9 cellular contexts compared by ENCODE assay signal in the genomic region with DNA sequence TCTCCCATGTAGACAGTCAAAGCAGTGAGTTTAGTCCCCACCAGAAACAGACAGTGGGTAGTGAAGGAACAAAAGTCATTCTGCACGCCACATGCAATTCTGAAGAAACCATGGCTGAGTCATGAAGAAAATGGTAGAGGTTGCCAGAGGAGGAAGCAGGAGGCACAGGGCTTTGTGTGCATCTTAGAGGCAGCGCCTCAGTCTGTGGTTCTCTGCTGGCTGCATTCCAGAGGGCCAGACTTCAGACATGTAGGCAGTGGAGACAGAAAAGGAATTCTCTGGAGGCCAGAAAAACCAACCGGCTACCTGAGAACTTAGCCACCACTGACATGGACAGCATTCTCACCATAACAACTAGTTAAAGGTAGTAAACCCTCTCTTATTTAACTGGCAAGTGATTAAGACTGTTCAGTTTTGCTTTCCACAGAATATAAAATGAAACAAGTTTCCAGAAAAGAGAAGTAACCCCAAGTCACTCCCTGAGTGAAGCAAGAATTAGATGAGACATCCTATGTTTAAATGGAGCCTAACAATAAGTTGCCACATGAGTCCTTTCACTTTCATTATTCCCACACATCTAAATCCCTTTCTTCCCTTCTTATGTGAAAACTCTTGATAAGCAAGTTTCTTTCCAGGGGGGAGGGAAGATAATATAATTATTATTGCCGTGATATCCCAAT.
A peak's percentile ranks its signal among the peaks of the same experiment; 100 is the strongest.
DNase-seq lines count a peak whose midpoint lies in the region; ATAC-seq and TF ChIP-seq lines count a peak whose summit lies in the region.
"Had no signal": no experiment of that assay in that cellular context is flagged by ENCODE, and none has a peak within 500 bp of the region (broad histone marks: within the 10 kb centered on the region; RNA-seq: fewer than 3 reads in every experiment).

No MANE protein-coding gene starts in this region.

- intact Hi-C loops in vagina (cut with DNase I), result no loop called here

- ATAC-seq in HG02852 (IDR thresholded peaks at IDR 0.05; ENCODE audit: unreplicated experiment), result no peak

- TF ChIP-seq POLR2A in vagina (IDR thresholded peaks at IDR 0.05), result no peak

- TF ChIP-seq CTCF in fibroblast of the aortic adventitia (IDR thresholded peaks at IDR 0.05; ENCODE audit: insufficient read depth, low read length) (no peak), vagina (IDR thresholded peaks at IDR 0.05) (no peak), GM10266 (IDR thresholded peaks at IDR 0.05; ENCODE audit: control insufficient read depth, insufficient read depth, low read depth, missing control alignments) (no peak)

- H3K27ac ChIP-seq in effector memory CD4-positive, alpha-beta T cell (ENCODE audit: insufficient read depth, low read length, poor library complexity, severe bottlenecking), result no peak overlapping the region
- H3K27ac ChIP-seq in vagina, result no peak overlapping the region

- peak; percentile 90 for DNase-seq in H4 (ENCODE audit: low spot score)
- peak; percentile 59 for DNase-seq in SIG-M5 (lab: John Stamatoyannopoulos, UW)
- DNase-seq in fibroblast of the aortic adventitia (ENCODE audit: low read depth), result peak; percentile 87
- DNase-seq in putamen (ENCODE audit: low spot score), result peak; percentile 22
- DNase-seq in effector memory CD4-positive, alpha-beta T cell, result no peak
- DNase-seq in vagina (ENCODE audit: extremely low spot score in 2 of 2), result no peak
- no peak for DNase-seq in GM10266 (ENCODE audit: extremely low spot score)
- DNase-seq: Karpas-422 had no signal

- no peaks in the 10 kb centered on the region for H3K4me1 ChIP-seq in effector memory CD4-positive, alpha-beta T cell (ENCODE audit: control insufficient read depth, insufficient read depth, low read length, poor library complexity, severe bottlenecking)
- no peaks in the 10 kb centered on the region for H3K4me1 ChIP-seq in vagina

- no peak overlapping the region for H3K4me3 ChIP-seq in fibroblast of the aortic adventitia (ENCODE audit: low read depth, low read length)
- H3K4me3 ChIP-seq in effector memory CD4-positive, alpha-beta T cell (ENCODE audit: insufficient read depth, low read depth, low read length, poor library complexity, severe bottlenecking), result no peak overlapping the region
- H3K4me3 ChIP-seq in vagina, result no peak overlapping the region

- no peaks in the 10 kb centered on the region for H3K27me3 ChIP-seq in effector memory CD4-positive, alpha-beta T cell (replicated peaks; ENCODE audit: control insufficient read depth, insufficient read depth, low read length, poor library complexity, severe bottlenecking)
- H3K27me3 ChIP-seq in vagina, result no peaks in the 10 kb centered on the region

- no peaks in the 10 kb centered on the region for H3K36me3 ChIP-seq in effector memory CD4-positive, alpha-beta T cell (ENCODE audit: control insufficient read depth, insufficient read depth, low read length)
- H3K36me3 ChIP-seq in vagina, result no peaks in the 10 kb centered on the region

- H3K9me3 ChIP-seq in effector memory CD4-positive, alpha-beta T cell (ENCODE audit: control insufficient read depth, low read length), result no peaks in the 10 kb centered on the region
- H3K9me3 ChIP-seq in vagina, result no peaks in the 10 kb centered on the region

Comparison
In these comparisons a context has a peak if more than half of its experiments do, and no peak if none do; other contexts are left out.
1. DNase-seq: peak in H4 (single experiment), SIG-M5 (single experiment), fibroblast of the aortic adventitia (single experiment) and putamen (single experiment); none in effector memory CD4-positive, alpha-beta T cell (0 of 3), vagina (0 of 2) and GM10266 (single experiment).